In genomic region chrX:134803551-134804183, GRCh38 we compare ENCODE assay signal across 8 cellular contexts. TPM values are rescaled to one million over a fixed set of nuclear protein-coding genes. Genes with fewer than 3 reads are reported as not detected.
DNase-seq lines count a peak whose midpoint lies in the region; ATAC-seq and TF ChIP-seq lines count a peak whose summit lies in the region.

No MANE protein-coding gene starts in this region.

- ATAC-seq in HG03280 (IDR thresholded peaks at IDR 0.05; ENCODE audit: unreplicated experiment): peak; percentile 51
- no peak for ATAC-seq in activated B cell treated with CpG ODN at 0.5 μM for 24 hours (ENCODE audit: low read depth)
- no peak for ATAC-seq in SK-N-SH treated with all-trans-retinoic acid at 6 μM for 48 hours

- no peaks in the 10 kb centered on the region for H3K27me3 Mint-ChIP-seq in activated naive CD4-positive, alpha-beta T cell treated with anti-CD3 and anti-CD28 coated beads, Interleukin-2, amount 10 ng/mL, durations not matched to agents 7 days and 5 days
- H3K27me3 Mint-ChIP-seq in activated B cell treated with CpG ODN at 0.5 μM for 24 hours: no peaks in the 10 kb centered on the region

- peak; percentile 28 for DNase-seq in activated naive CD4-positive, alpha-beta T cell treated with anti-CD3 and anti-CD28 coated beads, Interleukin-2, amount 10 ng/mL, durations not matched to agents 7 days and 5 days
- no peak for DNase-seq in activated naive CD4-positive, alpha-beta T cell treated with anti-CD3 and anti-CD28 coated beads, Interleukin-2, amount 50 U/mL, for 16 hours
- DNase-seq in activated B cell treated with CpG ODN at 0.5 μM for 24 hours (no peak), AG08395 (ENCODE audit: low spot score) (no peak), DMS153 (lab: John Stamatoyannopoulos, UW) (no peak)
- DNase-seq in stimulated activated naive CD4-positive, alpha-beta T cell treated with Interleukin-2 at 50 U/mL for 16 hours (lab: John Stamatoyannopoulos, UW): peak; percentile 2

- intact Hi-C loops in activated B cell treated with CpG ODN at 0.5 μM for 24 hours (cut with micrococcal nuclease): loop anchor here (10.0 kb wide), 1 partner anchor 1171 kb away; the partner anchor contains the start of gene MMGT1

- TF ChIP-seq CTCF in activated B cell treated with CpG ODN at 0.5 μM for 24 hours (IDR thresholded peaks at IDR 0.05): no peak

- no peaks in the 10 kb centered on the region for H3K9me3 Mint-ChIP-seq in activated naive CD4-positive, alpha-beta T cell treated with anti-CD3 and anti-CD28 coated beads, Interleukin-2, amount 10 ng/mL, durations not matched to agents 7 days and 5 days
- H3K9me3 Mint-ChIP-seq in activated B cell treated with CpG ODN at 0.5 μM for 24 hours: no peaks in the 10 kb centered on the region

- CTCF ChIA-PET in activated naive CD4-positive, alpha-beta T cell treated with anti-CD3 and anti-CD28 coated beads, Interleukin-2, amount 10 ng/mL, durations not matched to agents 7 days and 5 days (lab: Charles Lee): interaction anchor here (0.6 kb wide), 1 partner anchor 121 kb away, joined by 3 read pairs; no protein-coding TSS in a partner anchor
- CTCF ChIA-PET in activated B cell treated with CpG ODN at 0.5 μM for 24 hours (lab: Charles Lee): no interaction called here

- H3K4me1 Mint-ChIP-seq in activated naive CD4-positive, alpha-beta T cell treated with anti-CD3 and anti-CD28 coated beads, Interleukin-2, amount 10 ng/mL, durations not matched to agents 7 days and 5 days: peaks cover 26% of the 10 kb centered on the region
- peaks cover 17% of the 10 kb centered on the region for H3K4me1 Mint-ChIP-seq in activated B cell treated with CpG ODN at 0.5 μM for 24 hours

- H3K36me3 Mint-ChIP-seq in activated naive CD4-positive, alpha-beta T cell treated with anti-CD3 and anti-CD28 coated beads, Interleukin-2, amount 10 ng/mL, durations not matched to agents 7 days and 5 days: peaks cover 1% of the 10 kb centered on the region
- peaks cover 5% of the 10 kb centered on the region for H3K36me3 Mint-ChIP-seq in activated B cell treated with CpG ODN at 0.5 μM for 24 hours (ENCODE audit: low read depth)

- H3K4me3 Mint-ChIP-seq in activated naive CD4-positive, alpha-beta T cell treated with anti-CD3 and anti-CD28 coated beads, Interleukin-2, amount 10 ng/mL, durations not matched to agents 7 days and 5 days: no peak overlapping the region
- no peak overlapping the region for H3K4me3 Mint-ChIP-seq in activated B cell treated with CpG ODN at 0.5 μM for 24 hours

- POLR2A ChIA-PET in activated B cell treated with CpG ODN at 0.5 μM for 24 hours (lab: Charles Lee): interaction anchor here (0.7 kb wide), 1 partner anchor 1058 kb away, joined by 3 read pairs; no protein-coding TSS in a partner anchor

- no peak overlapping the region for H3K27ac Mint-ChIP-seq in activated naive CD4-positive, alpha-beta T cell treated with anti-CD3 and anti-CD28 coated beads, Interleukin-2, amount 10 ng/mL, durations not matched to agents 7 days and 5 days
- peak overlapping the region; percentile 75 for H3K27ac Mint-ChIP-seq in activated B cell treated with CpG ODN at 0.5 μM for 24 hours

TF ChIP-seq in SK-N-SH treated with all-trans-retinoic acid at 6 μM for 48 hours, 23 proteins besides CTCF, POLR2A, EP300 and RAD21:
- no peak for TF ChIP-seq GLIS3 (CRISPR knock-in tag; IDR thresholded peaks at IDR 0.05)
- TF ChIP-seq POU6F1 (CRISPR knock-in tag; IDR thresholded peaks at IDR 0.05; ENCODE audit: borderline replicate concordance, low read depth): no peak
- TF ChIP-seq PPARA (CRISPR knock-in tag; IDR thresholded peaks at IDR 0.05; ENCODE audit: borderline replicate concordance): no peak
- no peak for TF ChIP-seq ARNTL (CRISPR knock-in tag; IDR thresholded peaks at IDR 0.05; ENCODE audit: borderline replicate concordance, low read depth)
- TF ChIP-seq OSR1 (CRISPR knock-in tag; IDR thresholded peaks at IDR 0.05): no peak
- no peak for TF ChIP-seq TSHZ2 (CRISPR knock-in tag; IDR thresholded peaks at IDR 0.05)
- TF ChIP-seq BACH2 (CRISPR knock-in tag; IDR thresholded peaks at IDR 0.05; ENCODE audit: borderline replicate concordance): no peak

RNA-seq across cellular contexts. Expression of gene PABIR2, which starts 6.7 kb away (rescaled TPM):
- total RNA-seq in activated B cell treated with CpG ODN at 0.5 μM for 24 hours: 31.3 and 34.8 TPM in 2 replicates

Comparison
In these comparisons a context has a peak if more than half of its experiments do, and no peak if none do; other contexts are left out.
1. DNase-seq: peak in activated naive CD4-positive, alpha-beta T cell treated with anti-CD3 and anti-CD28 coated beads, Interleukin-2, amount 10 ng/mL, durations not matched to agents 7 days and 5 days (single experiment) and stimulated activated naive CD4-positive, alpha-beta T cell treated with Interleukin-2 at 50 U/mL for 16 hours (single experiment); none in activated naive CD4-positive, alpha-beta T cell treated with anti-CD3 and anti-CD28 coated beads, Interleukin-2, amount 50 U/mL, for 16 hours (single experiment), activated B cell treated with CpG ODN at 0.5 μM for 24 hours (single experiment), AG08395 (single experiment) and DMS153 (single experiment).